Comparison of ENCODE assay signal across 13 cellular contexts in the genomic region with DNA sequence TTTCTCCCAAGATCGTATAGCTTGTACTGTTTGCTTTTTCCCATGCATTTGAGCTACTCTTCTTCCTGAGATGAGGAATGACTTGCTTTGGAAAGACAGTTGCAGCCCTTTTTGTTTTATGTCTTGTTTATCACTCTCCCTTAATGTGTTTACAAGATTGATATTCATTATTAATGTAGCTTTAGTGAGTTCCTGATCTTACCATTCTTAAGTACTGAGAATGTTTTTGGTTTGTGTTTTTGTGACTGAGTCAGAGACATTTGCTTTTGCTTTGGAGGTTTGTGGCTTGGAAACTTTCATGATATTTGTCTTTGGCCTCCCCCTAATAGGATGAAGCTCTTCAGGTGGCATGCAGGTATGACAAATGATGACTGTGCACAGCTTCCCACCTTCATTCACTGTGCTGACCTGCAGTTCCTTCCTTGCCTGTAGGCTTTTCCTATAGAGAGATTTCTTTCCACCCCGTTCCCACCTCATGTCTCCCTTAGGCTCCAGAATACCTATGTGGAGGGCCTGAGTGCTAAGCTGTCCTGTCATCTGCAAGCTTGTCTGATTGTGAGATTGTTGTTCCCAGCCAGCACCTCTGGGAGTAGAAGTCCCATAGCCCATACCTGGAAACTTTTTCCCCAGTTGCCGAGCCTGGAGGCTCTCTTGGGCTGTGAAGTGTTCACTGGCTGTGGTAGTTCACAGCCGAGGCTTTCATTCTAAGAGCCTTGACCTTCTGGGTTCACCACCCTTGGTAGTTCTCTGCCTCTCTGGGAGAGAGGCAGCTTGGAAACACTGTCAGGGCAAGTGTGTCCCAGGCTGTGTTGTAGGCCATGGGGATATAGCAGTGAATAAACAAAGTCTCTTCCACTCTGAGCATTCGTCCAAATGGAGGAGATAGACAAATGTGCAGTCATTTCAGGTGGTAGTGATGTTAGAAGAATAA. TPM values are rescaled to one million over a fixed set of nuclear protein-coding genes. Genes with fewer than 3 reads are reported as not detected.
A peak's percentile ranks its signal among the peaks of the same experiment; 100 is the strongest.
DNase-seq lines count a peak whose midpoint lies in the region; ATAC-seq and TF ChIP-seq lines count a peak whose summit lies in the region.
"Had no signal": no experiment of that assay in that cellular context is flagged by ENCODE, and none has a peak within 500 bp of the region (broad histone marks: within the 10 kb centered on the region; RNA-seq: fewer than 3 reads in every experiment).

No MANE protein-coding gene starts in this region.

- H3K4me2 ChIP-seq in hepatocyte = peak overlapping the region; percentile 62

- no peaks in the 10 kb centered on the region for H3K36me3 ChIP-seq in hepatocyte (replicated peaks; ENCODE audit: insufficient read depth, low read depth)
- H3K36me3 ChIP-seq: brain microvascular endothelial cell, Peyer's patch had no signal

- no peak overlapping the region for H2AFZ ChIP-seq in hepatocyte

- peaks cover 84% of the 10 kb centered on the region for H3K79me2 ChIP-seq in hepatocyte

- no peak for TF ChIP-seq CTCF in WTC11 (IDR thresholded peaks at IDR 0.05)
- no peak for TF ChIP-seq CTCF in hepatocyte (IDR thresholded peaks at IDR 0.05; ENCODE audit: poor library complexity)
- TF ChIP-seq CTCF in type B pancreatic cell (conservative IDR thresholded peaks at IDR 0.05) = no peak
- no peak for TF ChIP-seq CTCF in GM13977 (IDR thresholded peaks at IDR 0.05; ENCODE audit: extremely low read depth, insufficient read depth, missing control alignments)

- ATAC-seq in WTC11 (peak; percentile 53), HG03280 (IDR thresholded peaks at IDR 0.05; ENCODE audit: unreplicated experiment) (no peak)

- H3K9me2 ChIP-seq in hepatocyte (replicated peaks; ENCODE audit: insufficient read depth) = no peaks in the 10 kb centered on the region

- H3K9me3 Mint-ChIP-seq in WTC11 = no peaks in the 10 kb centered on the region
- no peaks in the 10 kb centered on the region for H3K9me3 Mint-ChIP-seq in type B pancreatic cell

- peak; percentile 20 for DNase-seq in stimulated activated CD4-positive, alpha-beta T cell treated with anti-CD3 and anti-CD28 coated beads, Interleukin-1b, Interleukin-23, amount 100 ng/mL, for 48 hours
- DNase-seq in stimulated activated CD4-positive, alpha-beta T cell treated with anti-CD3 and anti-CD28 coated beads, Interleukin-15, amount 100 ng/mL, for 24 hours = no peak
- DNase-seq in WTC11 (ENCODE audit: low spot score) = no peak
- no peak for DNase-seq in hepatocyte (ENCODE audit: low spot score)
- DNase-seq in type B pancreatic cell (ENCODE audit: extremely low spot score, unreplicated experiment) = no peak
- DNase-seq in C1 segment of cervical spinal cord (lab: John Stamatoyannopoulos, UW) = no peak
- no peak for DNase-seq in GM13977 (ENCODE audit: low spot score)
- DNase-seq: brain microvascular endothelial cell, Peyer's patch, T-helper 9 cell had no signal

- H3K27me3 ChIP-seq in hepatocyte = no peaks in the 10 kb centered on the region
- H3K27me3 ChIP-seq: brain microvascular endothelial cell, Peyer's patch had no signal

- H3K9me3 ChIP-seq in hepatocyte (ENCODE audit: low read depth) = no peaks in the 10 kb centered on the region
- H3K9me3 ChIP-seq: Peyer's patch had no signal

- peak overlapping the region; percentile 89 for H3K27ac ChIP-seq in hepatocyte
- H3K27ac ChIP-seq: brain microvascular endothelial cell, HL-60 had no signal

- in situ Hi-C loops in GM13977 (cut with MboI; ENCODE audit: low pct_unique_long_range_greater_than_20kb, low sequenced_read_pairs, unreplicated experiment) = no loop called here

- 80% methylated on average over 5 of the region's 5 CpGs for WGBS in hepatocyte (ENCODE audit: low lambda C conversion rate, missing lambda C conversion rate)

- peak overlapping the region; percentile 46 for H3K27ac Mint-ChIP-seq in WTC11
- H3K27ac Mint-ChIP-seq in type B pancreatic cell = peak overlapping the region; percentile 55

- H3K36me3 Mint-ChIP-seq in WTC11 (no peaks in the 10 kb centered on the region), type B pancreatic cell (peaks cover 5% of the 10 kb centered on the region)

- no peak overlapping the region for H3K4me3 ChIP-seq in hepatocyte
- H3K4me3 ChIP-seq: Peyer's patch had no signal

- H4K20me1 ChIP-seq in hepatocyte (ENCODE audit: insufficient read depth, poor library complexity, severe bottlenecking) = peaks cover 4% of the 10 kb centered on the region

- H3K4me1 Mint-ChIP-seq in WTC11 = peaks cover 31% of the 10 kb centered on the region
- peaks cover 34% of the 10 kb centered on the region for H3K4me1 Mint-ChIP-seq in type B pancreatic cell (ENCODE audit: unreplicated experiment)

- H3K27me3 Mint-ChIP-seq in WTC11 (ENCODE audit: low read depth) (no peaks in the 10 kb centered on the region), type B pancreatic cell (no peaks in the 10 kb centered on the region)

- H3K4me3 Mint-ChIP-seq in WTC11 (no peak overlapping the region), type B pancreatic cell (peak overlapping the region; percentile 19)
- H3K4me3 Mint-ChIP-seq: CD14-positive monocyte had no signal

- POLR2A ChIA-PET in WTC11 (lab: Charles Lee) = no interaction called here

- CTCF ChIA-PET in WTC11 (lab: Charles Lee) = interaction anchor here (0.9 to 1.7 kb wide), 4 partner anchors 27 to 52 kb away, joined by 3 to 13 read pairs (median 4); partner anchors contain the start of gene CDS2

- peaks cover 37% of the 10 kb centered on the region for H3K4me1 ChIP-seq in hepatocyte (ENCODE audit: insufficient read depth)

TF ChIP-seq in WTC11, 78 proteins besides CTCF, POLR2A, EP300 and RAD21 (continues in another document):
- TF ChIP-seq ZNF423 (CRISPR knock-in tag; IDR thresholded peaks at IDR 0.05) (no peak), NR3C1 (CRISPR knock-in tag; conservative IDR thresholded peaks at IDR 0.05; ENCODE audit: low read depth) (no peak), ELF4 (CRISPR knock-in tag; IDR thresholded peaks at IDR 0.05; ENCODE audit: low read depth) (no peak), MYBL2 (CRISPR knock-in tag; IDR thresholded peaks at IDR 0.05) (no peak), MLX (CRISPR knock-in tag; IDR thresholded peaks at IDR 0.05) (no peak), E2F5 (CRISPR knock-in tag; IDR thresholded peaks at IDR 0.05) (no peak), SMAD4 (CRISPR knock-in tag; IDR thresholded peaks at IDR 0.05) (no peak), ZNF512 (CRISPR knock-in tag; IDR thresholded peaks at IDR 0.05; ENCODE audit: borderline replicate concordance) (no peak), KAT7 (CRISPR knock-in tag; IDR thresholded peaks at IDR 0.05; ENCODE audit: borderline replicate concordance) (no peak), NR2C2 (CRISPR knock-in tag; IDR thresholded peaks at IDR 0.05) (no peak)
- TF ChIP-seq, protein P1, sequence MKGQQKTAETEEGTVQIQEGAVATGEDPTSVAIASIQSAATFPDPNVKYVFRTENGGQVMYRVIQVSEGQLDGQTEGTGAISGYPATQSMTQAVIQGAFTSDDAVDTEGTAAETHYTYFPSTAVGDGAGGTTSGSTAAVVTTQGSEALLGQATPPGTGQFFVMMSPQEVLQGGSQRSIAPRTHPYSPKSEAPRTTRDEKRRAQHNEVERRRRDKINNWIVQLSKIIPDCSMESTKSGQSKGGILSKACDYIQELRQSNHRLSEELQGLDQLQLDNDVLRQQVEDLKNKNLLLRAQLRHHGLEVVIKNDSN (CRISPR knock-in tag; IDR thresholded peaks at IDR 0.05) = no peak

RNA-seq across cellular contexts. Expression of gene CDS2, which starts 27.1 kb away (rescaled TPM):
- total RNA-seq in WTC11 (2021) = 49.1 to 56.6 TPM (median 54.9 TPM) in 3 replicates
- 27.0 and 32.3 TPM in 2 replicates for total RNA-seq in hepatocyte
- polyA plus RNA-seq in hepatocyte = 36.6 and 48.9 TPM in 2 replicates
- 41.5 and 44.4 TPM in 2 replicates for total RNA-seq in type B pancreatic cell (ENCODE audit: low replicate concordance)

RNA-seq across cellular contexts. Expression of gene PCNA, which starts 34.1 kb away (rescaled TPM):
- total RNA-seq in WTC11 (2021) (239 to 262 TPM (median 240 TPM) in 3 replicates), hepatocyte (83.3 and 85.6 TPM in 2 replicates), type B pancreatic cell (ENCODE audit: low replicate concordance) (128 and 180 TPM in 2 replicates)
- 38.0 and 47.2 TPM in 2 replicates for polyA plus RNA-seq in hepatocyte

RNA-seq across cellular contexts. Expression of gene TMEM230, which starts 41.0 kb away (rescaled TPM):
- total RNA-seq in WTC11 (2021) = 72.7 to 78.4 TPM (median 73.9 TPM) in 3 replicates
- total RNA-seq in hepatocyte = 116 and 117 TPM in 2 replicates
- polyA plus RNA-seq in hepatocyte = 130 and 136 TPM in 2 replicates
- 87.0 and 87.5 TPM in 2 replicates for total RNA-seq in type B pancreatic cell (ENCODE audit: low replicate concordance)
